8 cellular contexts compared by ENCODE assay signal in the genomic region with DNA sequence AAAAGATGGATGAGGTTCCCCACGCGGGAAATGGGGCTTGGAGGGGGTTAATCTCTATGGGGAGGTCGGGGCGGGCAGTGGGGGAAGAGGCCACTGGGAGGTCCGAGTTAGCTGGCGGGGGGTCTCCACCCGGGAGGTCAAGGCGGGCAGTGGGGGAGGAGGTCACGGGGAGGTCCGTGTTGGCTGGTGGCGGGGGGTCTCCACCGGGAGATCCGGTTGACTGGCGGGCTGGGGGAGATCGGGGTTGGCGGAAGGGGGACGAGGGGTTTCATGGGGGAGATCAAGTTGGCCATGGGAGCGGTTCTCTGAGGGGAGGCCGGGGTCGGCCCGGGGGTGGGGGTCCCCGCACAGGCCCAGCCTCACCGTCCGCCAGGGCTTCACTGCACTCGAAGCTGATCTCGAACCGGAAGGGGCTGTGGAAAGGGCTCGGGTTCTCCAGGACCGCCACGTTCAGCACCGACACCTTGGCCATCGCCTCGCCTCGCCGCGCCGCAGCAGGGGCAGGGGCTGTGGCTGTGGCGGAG. TPM values are rescaled to one million over a fixed set of nuclear protein-coding genes. Genes with fewer than 3 reads are reported as not detected.
DNase-seq lines count a peak whose midpoint lies in the region; ATAC-seq, FAIRE-seq and TF ChIP-seq lines count a peak whose summit lies in the region.

No MANE protein-coding gene starts in this region.

- TF ChIP-seq CTCF in AG04450 (IDR thresholded peaks at IDR 0.05; ENCODE audit: low read depth, low read length) (no peak), HFFc6 (IDR thresholded peaks at IDR 0.05) (no peak), brain microvascular endothelial cell (IDR thresholded peaks at IDR 0.05; ENCODE audit: low read depth, low read length, missing control alignments) (no peak)

- H3K9me3 Mint-ChIP-seq in HFFc6 = no peaks in the 10 kb centered on the region

- DNase-seq in AG04450 (ENCODE audit: low read depth, low spot score) (no peak), HFFc6 (no peak), brain microvascular endothelial cell (no peak), SIG-M5 (lab: John Stamatoyannopoulos, UW) (no peak), HTR-8/SVneo (ENCODE audit: insufficient read length, low spot score) (no peak), putamen (ENCODE audit: low spot score) (no peak)

- H3K4me1 Mint-ChIP-seq in HFFc6 (ENCODE audit: low read depth) = peaks cover 40% of the 10 kb centered on the region

- POLR2A ChIA-PET in AG04450 (lab: Yijun Ruan, JAX) = interaction anchor here (0.6 to 1.8 kb wide), 13 partner anchors 8 to 396 kb away, joined by 3 to 6 read pairs (median 4); a partner anchor contains a TSS

- H3K36me3 ChIP-seq in brain microvascular endothelial cell (replicated peaks) (no peaks in the 10 kb centered on the region), muscle layer of colon (ENCODE audit: insufficient read depth, low read length) (no peaks in the 10 kb centered on the region)

- no peak overlapping the region for H3K9ac ChIP-seq in muscle layer of colon (ENCODE audit: low read length)

- FAIRE-seq in HTR-8/SVneo (lab: Jason Lieb, UNC) = no peak

- H3K4me1 ChIP-seq in muscle layer of colon (ENCODE audit: insufficient read depth, low read length) = peaks cover 15% of the 10 kb centered on the region

- peak overlapping the region; percentile 88 for H3K4me3 Mint-ChIP-seq in HFFc6

- peak overlapping the region; percentile 79 for H3K4me3 ChIP-seq in AG04450 (ENCODE audit: low read depth, low read length)
- H3K4me3 ChIP-seq in brain microvascular endothelial cell (ENCODE audit: low read depth, low read length) = peak overlapping the region; percentile 79
- H3K4me3 ChIP-seq in muscle layer of colon (ENCODE audit: low read depth in 1 of 2, low read length in 2 of 2) = peak overlapping the region; percentile 63 to 64

- in situ Hi-C loops in brain microvascular endothelial cell (cut with HindIII; ENCODE audit: low pct_ligation_motif_present, low sequenced_read_pairs) = no loop called here

- H3K27ac Mint-ChIP-seq in HFFc6 = peak overlapping the region; percentile 29

- ATAC-seq in GM21723 (IDR thresholded peaks at IDR 0.05; ENCODE audit: unreplicated experiment) = no peak

- peaks cover 3% of the 10 kb centered on the region for H3K27me3 Mint-ChIP-seq in HFFc6 (ENCODE audit: insufficient read depth)

- no peak overlapping the region for H3K27ac ChIP-seq in AG04450 (ENCODE audit: low read depth, low read length)
- H3K27ac ChIP-seq in brain microvascular endothelial cell = no peak overlapping the region
- no peak overlapping the region for H3K27ac ChIP-seq in muscle layer of colon (ENCODE audit: low read depth, low read length)

- CTCF ChIA-PET in AG04450 (lab: Charles Lee) = interaction anchor here (0.5 to 2.7 kb wide), 58 partner anchors 8 to 423 kb away, joined by 3 to 41 read pairs (median 5); a partner anchor contains a TSS

- H3K9me3 ChIP-seq in AG04450 (ENCODE audit: control insufficient read depth, insufficient read depth, low read length) (no peaks in the 10 kb centered on the region; the same call in 1 of the 2 replicates), muscle layer of colon (ENCODE audit: low read length) (no peaks in the 10 kb centered on the region)

- no peaks in the 10 kb centered on the region for H3K27me3 ChIP-seq in AG04450 (ENCODE audit: control insufficient read depth, insufficient read depth, low read length)
- no peaks in the 10 kb centered on the region for H3K27me3 ChIP-seq in brain microvascular endothelial cell (replicated peaks)
- no peaks in the 10 kb centered on the region for H3K27me3 ChIP-seq in muscle layer of colon (ENCODE audit: control insufficient read depth in 1 of 2, insufficient read depth in 2 of 2, low read length in 2 of 2)

- H3K36me3 Mint-ChIP-seq in HFFc6 (ENCODE audit: low read depth) = no peaks in the 10 kb centered on the region

RNA-seq across cellular contexts. Expression of a gene that starts 0.3 kb away (rescaled TPM):
- 2.8 and 2.9 TPM in 2 replicates for polyA plus RNA-seq in AG04450 (2011; rRNA removed)
- 2.9 and 3.7 TPM in 2 replicates for polyA minus RNA-seq in AG04450 (2011; rRNA and poly(A)+ RNA removed)
- total RNA-seq in HFFc6 (2021; fragmentation: NEBNext Ultra II Directional; extraction: Animal tissue kit (Norgen Biotek cat#: 25700)) = 10 to 100 TPM; 11.0 to 22.8 (median 18.6) TPM

RNA-seq across cellular contexts. Expression of a gene that starts 18.5 kb away (rescaled TPM):
- 17.9 and 25.1 TPM in 2 replicates for polyA plus RNA-seq in AG04450 (2011; rRNA removed)
- 21.6 and 26.0 TPM in 2 replicates for polyA minus RNA-seq in AG04450 (2011; rRNA and poly(A)+ RNA removed)
- total RNA-seq in HFFc6 (2021; fragmentation: NEBNext Ultra II Directional; extraction: Animal tissue kit (Norgen Biotek cat#: 25700)) = 100 to 1,000 TPM; 137 to 170 (median 149) TPM

RNA-seq across cellular contexts. Expression of a gene that starts 45.5 kb away (rescaled TPM):
- 5.1 and 6.5 TPM in 2 replicates for polyA plus RNA-seq in AG04450 (2011; rRNA removed)
- polyA minus RNA-seq in AG04450 (2011; rRNA and poly(A)+ RNA removed) = 5.6 and 6.4 TPM in 2 replicates
- total RNA-seq in HFFc6 (2021; fragmentation: NEBNext Ultra II Directional; extraction: Animal tissue kit (Norgen Biotek cat#: 25700)) = 10 to 100 TPM; 33.0 to 48.6 (median 35.9) TPM

RNA-seq across cellular contexts. Expression of a gene that starts 50.5 kb away (rescaled TPM):
- not detected in 2 replicates for polyA plus RNA-seq in AG04450 (2011; rRNA removed)
- polyA minus RNA-seq in AG04450 (2011; rRNA and poly(A)+ RNA removed) = not detected in 2 replicates
- not detected for total RNA-seq in HFFc6 (2021; fragmentation: NEBNext Ultra II Directional; extraction: Animal tissue kit (Norgen Biotek cat#: 25700))
